Comparison of ENCODE assay signal across 9 cellular contexts in genomic region chr4:85953651-85954018, GRCh38.
A peak's percentile ranks its signal among the peaks of the same experiment; 100 is the strongest.
DNase-seq lines count a peak whose midpoint lies in the region; ATAC-seq and TF ChIP-seq lines count a peak whose summit lies in the region.
"Had no signal": no experiment of that assay in that cellular context is flagged by ENCODE, and none has a peak within 500 bp of the region (broad histone marks: within the 10 kb centered on the region; RNA-seq: fewer than 3 reads in every experiment).

No MANE protein-coding gene starts in this region.

- no peak overlapping the region for H3K4me3 ChIP-seq in heart left ventricle

- peak in 3 of 4 donors; percentile 72 to 89 (median 87) for ATAC-seq in heart left ventricle
- ATAC-seq in Right ventricle myocardium inferior, result no peak
- ATAC-seq in activated naive CD4-positive, alpha-beta T cell treated with anti-CD3 and anti-CD28 coated beads, Interleukin-2, amount 50 U/mL, for 72 hours, result no peak
- ATAC-seq in T-helper 17 cell, result no peak

- no peaks in the 10 kb centered on the region for H3K4me1 Mint-ChIP-seq in T-helper 17 cell

- no peak for DNase-seq in heart left ventricle
- no peak for DNase-seq in Right ventricle myocardium inferior (ENCODE audit: missing footprints)
- peak; percentile 98 for DNase-seq in amniotic epithelial cell (ENCODE audit: low read depth)
- DNase-seq in iris pigment epithelial cell (ENCODE audit: low read depth), result peak; percentile 54
- no peak for DNase-seq in activated naive CD4-positive, alpha-beta T cell treated with anti-CD3 and anti-CD28 coated beads, Interleukin-2, amount 50 U/mL, for 72 hours (ENCODE audit: low spot score in 2 of 2)
- DNase-seq in T-helper 17 cell, result no peak
- DNase-seq in GOT3 (lab: John Stamatoyannopoulos, UW), result no peak
- DNase-seq in occipital lobe (lab: John Stamatoyannopoulos, UW), result no peak
- DNase-seq: DND-41 had no signal

- no peaks in the 10 kb centered on the region for H3K36me3 Mint-ChIP-seq in activated naive CD4-positive, alpha-beta T cell treated with anti-CD3 and anti-CD28 coated beads, Interleukin-2, amount 50 U/mL, for 72 hours
- H3K36me3 Mint-ChIP-seq in T-helper 17 cell (ENCODE audit: low read depth), result no peaks in the 10 kb centered on the region

- H3K27me3 Mint-ChIP-seq in T-helper 17 cell, result no peaks in the 10 kb centered on the region

- no peaks in the 10 kb centered on the region for H3K9me3 ChIP-seq in heart left ventricle
- no peaks in the 10 kb centered on the region for H3K9me3 ChIP-seq in T-helper 17 cell (ENCODE audit: control insufficient read depth, low read length, poor library complexity, severe bottlenecking)

- TF ChIP-seq CTCF in heart left ventricle (IDR thresholded peaks at IDR 0.05), result no peak

- H3K27me3 ChIP-seq in heart left ventricle, result no peaks in the 10 kb centered on the region

- no peak overlapping the region for H3K4me3 Mint-ChIP-seq in T-helper 17 cell

- intact Hi-C loops in heart left ventricle (cut with DNase I), result loop anchor here in 1 of 10 donors (10.0 kb wide), 1 partner anchor 369 kb away; no protein-coding TSS in a partner anchor
- intact Hi-C loops in Right ventricle myocardium inferior (cut with DNase I), result no loop called here

- no peak for TF ChIP-seq POLR2A in heart left ventricle (IDR thresholded peaks at IDR 0.05)

- 45 to 79% (median 65%) methylated on average over 3 of the region's 3 CpGs for WGBS in heart left ventricle, 4 donors

- no peaks in the 10 kb centered on the region for H3K36me3 ChIP-seq in heart left ventricle

- H3K4me1 ChIP-seq in heart left ventricle, result peaks cover 0 to 20% (median 10%) of the 10 kb centered on the region in 12 donors

- H3K27ac ChIP-seq in heart left ventricle, result no peak overlapping the region

- H3K9me3 Mint-ChIP-seq in activated naive CD4-positive, alpha-beta T cell treated with anti-CD3 and anti-CD28 coated beads, Interleukin-2, amount 50 U/mL, for 72 hours, result no peaks in the 10 kb centered on the region

- H3K27ac Mint-ChIP-seq in activated naive CD4-positive, alpha-beta T cell treated with anti-CD3 and anti-CD28 coated beads, Interleukin-2, amount 50 U/mL, for 72 hours, result no peak overlapping the region
- H3K27ac Mint-ChIP-seq in T-helper 17 cell, result no peak overlapping the region

Comparison
In these comparisons a context has a peak if more than half of its experiments do, and no peak if none do; other contexts are left out.
1. ATAC-seq: peak in heart left ventricle (3 of 4); none in Right ventricle myocardium inferior (single experiment), activated naive CD4-positive, alpha-beta T cell treated with anti-CD3 and anti-CD28 coated beads, Interleukin-2, amount 50 U/mL, for 72 hours (0 of 2) and T-helper 17 cell (single experiment).
2. DNase-seq: peak in amniotic epithelial cell (single experiment) and iris pigment epithelial cell (single experiment); none in heart left ventricle (0 of 5), Right ventricle myocardium inferior (single experiment), activated naive CD4-positive, alpha-beta T cell treated with anti-CD3 and anti-CD28 coated beads, Interleukin-2, amount 50 U/mL, for 72 hours (0 of 2), T-helper 17 cell (0 of 3), GOT3 (single experiment) and occipital lobe (single experiment).